In genomic region chr6:33314943-33315752, GRCh38 we compare ENCODE assay signal across 8 cellular contexts. TPM values are rescaled to one million over a fixed set of nuclear protein-coding genes. Genes with fewer than 3 reads are reported as not detected.
A peak's percentile ranks its signal among the peaks of the same experiment; 100 is the strongest.
DNase-seq lines count a peak whose midpoint lies in the region; ATAC-seq and FAIRE-seq lines count a peak whose summit lies in the region.

No MANE protein-coding gene starts in this region.

- 35% methylated on average over 47 of the region's 47 CpGs for WGBS in right cardiac atrium
- 31 to 40% (median 32%) methylated on average over 40 to 47 of the region's 47 CpGs for WGBS in small intestine, 3 donors

- H3K4me1 ChIP-seq in ACC112 (ENCODE audit: control insufficient read depth, insufficient read depth, low read length, unreplicated experiment) (peaks cover 36% of the 10 kb centered on the region), right cardiac atrium (ENCODE audit: control insufficient read depth, insufficient read depth, low read length) (peaks cover 16% of the 10 kb centered on the region), small intestine (ENCODE audit: control insufficient read depth in 2 of 2, insufficient read depth in 1 of 2, low read depth in 1 of 2, low read length in 1 of 2) (peaks cover 5 to 6% of the 10 kb centered on the region in 2 donors)

- H3K9me3 ChIP-seq in right cardiac atrium (ENCODE audit: control insufficient read depth, low read length) (no peaks in the 10 kb centered on the region), small intestine (ENCODE audit: control insufficient read depth, low read depth) (no peaks in the 10 kb centered on the region)

- H3K36me3 Mint-ChIP-seq in activated T-helper 17 cell treated with anti-CD3 and anti-CD28 coated beads, Interleukin-2, amount 50 U/mL, for 72 hours (ENCODE audit: low read depth), result peaks cover 70% of the 10 kb centered on the region

- no peak overlapping the region for H2AFZ ChIP-seq in ACC112 (ENCODE audit: low read length, unreplicated experiment)

- H3K36me3 ChIP-seq in ACC112 (ENCODE audit: insufficient read depth, low read length) (peaks cover 6% of the 10 kb centered on the region; the same call in 1 of the 2 replicates), H7 (replicated peaks; ENCODE audit: control insufficient read depth, insufficient read depth, low read length) (peaks cover 17% of the 10 kb centered on the region), small intestine (ENCODE audit: control insufficient read depth in 2 of 2, insufficient read depth in 2 of 2, low read length in 2 of 2) (peaks cover under 1 to 8% of the 10 kb centered on the region in 2 donors)

- peaks cover 55% of the 10 kb centered on the region for H3K79me2 ChIP-seq in ACC112 (ENCODE audit: control insufficient read depth, insufficient read depth, low read length, unreplicated experiment)

- DNase-seq in H7, result peak; percentile 81
- peak; percentile 71 to 83 (median 82) for DNase-seq in right cardiac atrium
- peak; percentile 76 for DNase-seq in small intestine
- no peak for DNase-seq in cerebellar nuclear complex (lab: John Stamatoyannopoulos, UW)

- H3K27me3 ChIP-seq in ACC112 (ENCODE audit: insufficient read depth, low read length), result no peaks in the 10 kb centered on the region
- H3K27me3 ChIP-seq in H7 (ENCODE audit: control insufficient read depth, insufficient read depth, low read length), result peaks cover 17% of the 10 kb centered on the region; the same call in 1 of the 2 replicates
- H3K27me3 ChIP-seq in right cardiac atrium (ENCODE audit: control insufficient read depth, insufficient read depth), result no peaks in the 10 kb centered on the region
- no peaks in the 10 kb centered on the region for H3K27me3 ChIP-seq in small intestine (ENCODE audit: control insufficient read depth in 2 of 2, insufficient read depth in 2 of 2, low read length in 2 of 2)

- H3K27ac ChIP-seq in ACC112 (ENCODE audit: low read depth, low read length) (peak overlapping the region; percentile 93), right cardiac atrium (ENCODE audit: low read length) (peak overlapping the region; percentile 96), small intestine (ENCODE audit: low read depth in 1 of 2, low read length in 1 of 2) (peak overlapping the region; percentile 95 to 99)

- H3K4me3 ChIP-seq in ACC112 (ENCODE audit: low read depth, low read length) (peak overlapping the region; percentile 97), H7 (ENCODE audit: insufficient read depth, low read depth, low read length) (peak overlapping the region; percentile 87), right cardiac atrium (ENCODE audit: low read length) (peak overlapping the region; percentile 84), small intestine (ENCODE audit: low read depth in 1 of 2, low read length in 2 of 2) (peak overlapping the region in 1 of 2 donors; percentile 95)

- H3K4me1 Mint-ChIP-seq in activated T-helper 17 cell treated with anti-CD3 and anti-CD28 coated beads, Interleukin-2, amount 50 U/mL, for 72 hours, result peaks cover 40% of the 10 kb centered on the region

- peak overlapping the region; percentile 95 for H3K27ac Mint-ChIP-seq in activated T-helper 17 cell treated with anti-CD3 and anti-CD28 coated beads, Interleukin-2, amount 50 U/mL, for 72 hours

- no peak for ATAC-seq in activated T-helper 17 cell treated with anti-CD3 and anti-CD28 coated beads, Interleukin-2, amount 50 U/mL, for 72 hours (replicated peaks)
- ATAC-seq in right cardiac atrium (peak; percentile 1 to 8), HG02852 (IDR thresholded peaks at IDR 0.05; ENCODE audit: unreplicated experiment) (no peak), GM18858 (IDR thresholded peaks at IDR 0.05; ENCODE audit: unreplicated experiment) (no peak)

- H3K9me3 Mint-ChIP-seq in activated T-helper 17 cell treated with anti-CD3 and anti-CD28 coated beads, Interleukin-2, amount 50 U/mL, for 72 hours, result no peaks in the 10 kb centered on the region

- FAIRE-seq in small intestine (lab: Jason Lieb, UNC), result no peak

- peak overlapping the region; percentile 96 for H3K4me3 Mint-ChIP-seq in activated T-helper 17 cell treated with anti-CD3 and anti-CD28 coated beads, Interleukin-2, amount 50 U/mL, for 72 hours

- no peaks in the 10 kb centered on the region for H3K27me3 Mint-ChIP-seq in activated T-helper 17 cell treated with anti-CD3 and anti-CD28 coated beads, Interleukin-2, amount 50 U/mL, for 72 hours

- intact Hi-C loops in right cardiac atrium (cut with DNase I), result loop anchor here in 1 of 4 donors (2.0 kb wide), 1 partner anchor 16 kb away; the partner anchor contains the start of gene RGL2

RNA-seq across cellular contexts. Expression of gene TAPBP, which starts 1.3 kb away (rescaled TPM):
- 27.9 and 30.6 TPM in 2 replicates for total RNA-seq in H7 (2014; rRNA removed; shearing (Covaris generic))
- total RNA-seq in activated T-helper 17 cell treated with anti-CD3 and anti-CD28 coated beads, Interleukin-2, amount 50 U/mL, for 72 hours, result 100 to 1,000 TPM; 176 to 194 TPM
- 10 to 100 TPM; 85.1 to 91.6 (median 87.2) TPM for total RNA-seq in right cardiac atrium
- polyA plus RNA-seq in right cardiac atrium (35.3 TPM), small intestine (10 to 100 TPM; 33.8 to 64.1 (median 47.2) TPM)

RNA-seq across cellular contexts. Expression of gene ZBTB22, which starts 2.4 kb away (rescaled TPM):
- 11.6 and 14.9 TPM in 2 replicates for total RNA-seq in H7 (2014; rRNA removed; shearing (Covaris generic))
- 10 to 100 TPM in 1 of 2 donors, 1 to 10 TPM in 1; 6.9 to 20.0 TPM for total RNA-seq in activated T-helper 17 cell treated with anti-CD3 and anti-CD28 coated beads, Interleukin-2, amount 50 U/mL, for 72 hours
- total RNA-seq in right cardiac atrium, result 10 to 100 TPM; 12.7 to 18.2 (median 15.5) TPM
- polyA plus RNA-seq in right cardiac atrium (12.5 TPM), small intestine (10 to 100 TPM; 10.7 to 14.1 (median 13.5) TPM)

RNA-seq across cellular contexts. Expression of gene DAXX, which starts 7.6 kb away (rescaled TPM):
- 79.8 and 91.2 TPM in 2 replicates for total RNA-seq in H7 (2014; rRNA removed; shearing (Covaris generic))
- 10 to 100 TPM; 62.2 to 77.3 TPM for total RNA-seq in activated T-helper 17 cell treated with anti-CD3 and anti-CD28 coated beads, Interleukin-2, amount 50 U/mL, for 72 hours
- 10 to 100 TPM; 18.3 to 23.9 (median 20.8) TPM for total RNA-seq in right cardiac atrium
- polyA plus RNA-seq in right cardiac atrium, result 17.6 TPM
- 10 to 100 TPM; 19.5 to 34.7 (median 24.2) TPM for polyA plus RNA-seq in small intestine

RNA-seq across cellular contexts. Expression of gene RGL2, which starts 16.4 kb away (rescaled TPM):
- total RNA-seq in H7 (2014; rRNA removed; shearing (Covaris generic)), result 43.4 and 53.3 TPM in 2 replicates
- 10 to 100 TPM; 37.7 to 73.4 TPM for total RNA-seq in activated T-helper 17 cell treated with anti-CD3 and anti-CD28 coated beads, Interleukin-2, amount 50 U/mL, for 72 hours
- 10 to 100 TPM; 47.6 to 56.3 (median 54.5) TPM for total RNA-seq in right cardiac atrium
- polyA plus RNA-seq in right cardiac atrium, result 40.6 TPM
- 10 to 100 TPM; 13.2 to 32.9 (median 17.6) TPM for polyA plus RNA-seq in small intestine

RNA-seq across cellular contexts. Expression of gene PFDN6, which starts 25.7 kb away (rescaled TPM):
- 87.9 and 90.2 TPM in 2 replicates for total RNA-seq in H7 (2014; rRNA removed; shearing (Covaris generic))
- 10 to 100 TPM; 57.9 to 81.2 TPM for total RNA-seq in activated T-helper 17 cell treated with anti-CD3 and anti-CD28 coated beads, Interleukin-2, amount 50 U/mL, for 72 hours
- 10 to 100 TPM; 44.4 to 60.0 (median 50.1) TPM for total RNA-seq in right cardiac atrium
- polyA plus RNA-seq in right cardiac atrium (143 TPM), small intestine (100 to 1,000 TPM; 129 to 183 (median 164) TPM)

Comparison
In these comparisons a context has a peak if more than half of its experiments do, and no peak if none do; other contexts are left out.
1. DNase-seq: peak in H7 (single experiment), right cardiac atrium (3 of 3) and small intestine (single experiment); none in cerebellar nuclear complex (0 of 2).
2. ATAC-seq: peak in right cardiac atrium (2 of 2); none in activated T-helper 17 cell treated with anti-CD3 and anti-CD28 coated beads, Interleukin-2, amount 50 U/mL, for 72 hours (single experiment), HG02852 (single experiment) and GM18858 (single experiment).
3. Peak in every context shown above with its lines, with median percentiles within 50 percentile points of each other: H3K27ac ChIP-seq.